In genomic region chr16:73101568-73101967, GRCh38 we compare ENCODE assay signal across 7 cellular contexts.
"Had no signal": no experiment of that assay in that cellular context is flagged by ENCODE, and none has a peak within 500 bp of the region (broad histone marks: within the 10 kb centered on the region; RNA-seq: fewer than 3 reads in every experiment).

No MANE protein-coding gene starts in this region.

- H3K27ac ChIP-seq: GM23248, HL-60 had no signal

- H3K9me3 ChIP-seq: HAP-1 had no signal

- H3K36me3 ChIP-seq: HAP-1 had no signal

- DNase-seq: GM23248, GOT3, H7, IMR-90 had no signal

- H3K4me3 ChIP-seq: GM23248, HAP-1, K562 had no signal
